Comparison of ENCODE assay signal across 1 cellular context in genomic region chrX:130184168-130184567, GRCh38.
TF ChIP-seq lines count a peak whose summit lies in the region.

No MANE protein-coding gene starts in this region.

TF ChIP-seq in K562, 482 proteins besides CTCF, POLR2A, EP300 and RAD21:
- TF ChIP-seq ATF3 (IDR thresholded peaks at IDR 0.05), result peak; percentile 63
- no peak for TF ChIP-seq ATF3 (CRISPR knock-in tag; conservative IDR thresholded peaks at IDR 0.05)
- no peak for TF ChIP-seq CAMTA2 (CRISPR knock-in tag; conservative IDR thresholded peaks at IDR 0.05)
- TF ChIP-seq NR0B1 (IDR thresholded peaks at IDR 0.05; ENCODE audit: partially characterized antibody), result no peak
- TF ChIP-seq ATF7 (IDR thresholded peaks at IDR 0.05), result peak; percentile 23; the same call in 1 of the 2 replicates
- TF ChIP-seq CREM (IDR thresholded peaks at IDR 0.05; ENCODE audit: low read depth), result peak; percentile 45; the same call in 1 of the 2 replicates
- TF ChIP-seq ZNF57 (CRISPR knock-in tag; IDR thresholded peaks at IDR 0.05), result no peak
- TF ChIP-seq ZNF217 (CRISPR knock-in tag; IDR thresholded peaks at IDR 0.05), result no peak
- 0 out of 2 replicates have a peak, but pooled peaks have one; percentile 6 for TF ChIP-seq GABPA (tag; conservative IDR thresholded peaks at IDR 0.05; ENCODE audit: low read depth)
- TF ChIP-seq DACH1 (IDR thresholded peaks at IDR 0.05; ENCODE audit: partially characterized antibody), result no peak
- TF ChIP-seq NR4A1 (CRISPR knock-in tag; IDR thresholded peaks at IDR 0.05), result no peak
- no peak for TF ChIP-seq NR4A1 (tag; IDR thresholded peaks at IDR 0.05)
- TF ChIP-seq HLTF (IDR thresholded peaks at IDR 0.05), result no peak
- TF ChIP-seq ZNF696 (CRISPR knock-in tag; conservative IDR thresholded peaks at IDR 0.05), result no peak
- TF ChIP-seq CHD1 (IDR thresholded peaks at IDR 0.05; ENCODE audit: low read length), result no peak
- TF ChIP-seq ATF1 (CRISPR knock-in tag; IDR thresholded peaks at IDR 0.05), result no peak
- TF ChIP-seq ATF1 (tag; IDR thresholded peaks at IDR 0.05), result peak; percentile 45
- TF ChIP-seq KAT8 (IDR thresholded peaks at IDR 0.05; ENCODE audit: low read depth), result no peak
- TF ChIP-seq KDM4B (IDR thresholded peaks at IDR 0.05; ENCODE audit: borderline replicate concordance in 2 of 2, low read depth in 1 of 2), result no peak
